In the genomic region with DNA sequence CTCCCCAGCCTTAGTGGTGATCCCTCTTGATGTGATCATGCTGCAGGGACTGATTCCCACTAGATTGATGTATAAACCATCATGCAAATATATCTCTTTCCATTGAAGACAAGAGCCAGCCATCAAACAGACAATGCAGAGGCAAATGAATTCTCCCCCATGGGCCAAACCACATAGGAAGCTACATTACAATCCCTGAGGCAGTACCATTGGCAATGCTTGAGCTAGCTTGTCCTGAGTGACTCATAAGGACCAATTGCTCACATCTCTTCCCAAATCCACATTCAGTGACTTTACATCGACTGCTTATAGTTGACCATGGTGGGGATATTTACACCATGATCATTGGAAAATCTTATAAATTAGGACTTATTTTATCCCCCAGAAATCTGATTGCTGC, we compare ENCODE assay signal across 16 cellular contexts.
"Had no signal": no experiment of that assay in that cellular context is flagged by ENCODE, and none has a peak within 500 bp of the region (broad histone marks: within the 10 kb centered on the region; RNA-seq: fewer than 3 reads in every experiment).

No MANE protein-coding gene starts in this region.

- DNase-seq: cortex of kidney; dorsolateral prefrontal cortex; effector CD8-positive, alpha-beta T cell; head of caudate nucleus; kidney glomerular epithelial cell; natural killer cell; posterior cingulate gyrus; right cardiac atrium; stimulated activated CD4-positive, alpha-beta T cell treated with anti-CD3 and anti-CD28 coated beads, Interleukin-2, amount 100 ng/mL, for 48 hours; stimulated activated naive CD8-positive, alpha-beta T cell treated with anti-CD3 and anti-CD28 coated beads, Interleukin-15, Interleukin-2, amounts not matched to agents 100 U/mL and 50 U/mL, for 24 hours; thyroid gland had no signal

- H3K4me1 ChIP-seq: suprapubic skin, thyroid gland had no signal

- H3K79me2 ChIP-seq: hepatocyte had no signal

- ATAC-seq: esophagus mucosa; left lobe of liver; natural killer cell; right cardiac atrium; stimulated activated naive CD8-positive, alpha-beta T cell treated with anti-CD3 and anti-CD28 coated beads, Interleukin-15, Interleukin-2, amounts not matched to agents 100 U/mL and 50 U/mL, for 24 hours had no signal

- H2AFZ ChIP-seq: hepatocyte had no signal

- H3K9me3 ChIP-seq: suprapubic skin, thyroid gland had no signal

- H3K27me3 ChIP-seq: hepatocyte, suprapubic skin, thyroid gland had no signal

- H3K4me3 ChIP-seq: dorsolateral prefrontal cortex, hepatocyte, smooth muscle cell, suprapubic skin, thyroid gland had no signal

- H3K36me3 ChIP-seq: suprapubic skin, thyroid gland had no signal

- H3K27ac ChIP-seq: dorsolateral prefrontal cortex, hepatocyte, suprapubic skin, thyroid gland had no signal

- H3K4me2 ChIP-seq: hepatocyte, smooth muscle cell had no signal
